ENCODE assay signal across 10 cellular contexts in genomic region chr2:215313219-215313656, GRCh38. TPM values are rescaled to one million over a fixed set of nuclear protein-coding genes. Genes with fewer than 3 reads are reported as not detected.
A peak's percentile ranks its signal among the peaks of the same experiment; 100 is the strongest.
DNase-seq lines count a peak whose midpoint lies in the region; ATAC-seq and TF ChIP-seq lines count a peak whose summit lies in the region.
"Had no signal": no experiment of that assay in that cellular context is flagged by ENCODE, and none has a peak within 500 bp of the region (broad histone marks: within the 10 kb centered on the region; RNA-seq: fewer than 3 reads in every experiment).

No MANE protein-coding gene starts in this region.

- peak overlapping the region; percentile 93 for H3K4me3 Mint-ChIP-seq in activated CD4-positive, alpha-beta T cell treated with anti-CD3 and anti-CD28 coated beads, Interleukin-2, amount 10 ng/mL, durations not matched to agents 7 days and 5 days

- H3K4me3 ChIP-seq in NT2/D1 (ENCODE audit: insufficient read length, low read depth), result peak overlapping the region; percentile 87
- H3K4me3 ChIP-seq in ectodermal cell (ENCODE audit: insufficient read depth, low read depth, low read length), result peak overlapping the region; percentile 52
- no peak overlapping the region for H3K4me3 ChIP-seq in tibial nerve

- H3K27me3 ChIP-seq in NT2/D1 (ENCODE audit: insufficient read depth, insufficient read length) (no peaks in the 10 kb centered on the region), ectodermal cell (ENCODE audit: control insufficient read depth, insufficient read depth, low read length, poor library complexity, severe bottlenecking) (no peaks in the 10 kb centered on the region), tibial nerve (no peaks in the 10 kb centered on the region)
- H3K27me3 ChIP-seq: right atrium auricular region had no signal

- H3K4me1 ChIP-seq in NT2/D1 (ENCODE audit: insufficient read depth, insufficient read length) (no peaks in the 10 kb centered on the region), ectodermal cell (ENCODE audit: control insufficient read depth, insufficient read depth, low read length) (peaks cover 7% of the 10 kb centered on the region), tibial nerve (peaks cover 0 to 23% (median 8%) of the 10 kb centered on the region in 4 donors)

- H3K36me3 Mint-ChIP-seq in activated CD4-positive, alpha-beta T cell treated with anti-CD3 and anti-CD28 coated beads, Interleukin-2, amount 10 ng/mL, durations not matched to agents 7 days and 5 days (ENCODE audit: low read depth), result peaks cover 35% of the 10 kb centered on the region

- no peak overlapping the region for H3K27ac ChIP-seq in ectodermal cell (ENCODE audit: insufficient read depth, low read depth, low read length, poor library complexity, severe bottlenecking)
- H3K27ac ChIP-seq in tibial nerve, result peak overlapping the region in 2 of 4 donors; percentile 1 to 92

- POLR2A ChIA-PET in activated CD4-positive, alpha-beta T cell treated with anti-CD3 and anti-CD28 coated beads, Interleukin-2, amount 10 ng/mL, durations not matched to agents 7 days and 5 days (lab: Charles Lee), result no interaction called here

- TF ChIP-seq EP300 in tibial nerve (IDR thresholded peaks at IDR 0.05), result no peak

- H3K27me3 Mint-ChIP-seq in activated CD4-positive, alpha-beta T cell treated with anti-CD3 and anti-CD28 coated beads, Interleukin-2, amount 10 ng/mL, durations not matched to agents 7 days and 5 days, result no peaks in the 10 kb centered on the region

- H3K27ac Mint-ChIP-seq in activated CD4-positive, alpha-beta T cell treated with anti-CD3 and anti-CD28 coated beads, Interleukin-2, amount 10 ng/mL, durations not matched to agents 7 days and 5 days, result peak overlapping the region; percentile 96

- H3K9ac ChIP-seq in NT2/D1 (ENCODE audit: insufficient read length, low read depth), result peak overlapping the region; percentile 96

- peaks cover 43% of the 10 kb centered on the region for H3K4me1 Mint-ChIP-seq in activated CD4-positive, alpha-beta T cell treated with anti-CD3 and anti-CD28 coated beads, Interleukin-2, amount 10 ng/mL, durations not matched to agents 7 days and 5 days

- 93 to 95% methylated on average over 4 of the region's 4 CpGs for WGBS in ectodermal cell, 2 experiments
- whole genome bisulfite sequencing in tibial nerve, 2 donors, result 88 to 90% methylated on average over 4 of the region's 4 CpGs

- TF ChIP-seq CTCF in omental fat pad (IDR thresholded peaks at IDR 0.05) (no peak), tibial nerve (IDR thresholded peaks at IDR 0.05) (no peak)

- no peak for TF ChIP-seq POLR2A in tibial nerve (IDR thresholded peaks at IDR 0.05)

- no peaks in the 10 kb centered on the region for H3K9me3 Mint-ChIP-seq in activated CD4-positive, alpha-beta T cell treated with anti-CD3 and anti-CD28 coated beads, Interleukin-2, amount 10 ng/mL, durations not matched to agents 7 days and 5 days

- H3K9me3 ChIP-seq in NT2/D1 (ENCODE audit: insufficient read depth, low read length) (no peaks in the 10 kb centered on the region), ectodermal cell (ENCODE audit: control insufficient read depth, low read length) (no peaks in the 10 kb centered on the region), tibial nerve (no peaks in the 10 kb centered on the region)
- H3K9me3 ChIP-seq: right atrium auricular region had no signal

- peaks cover 58% of the 10 kb centered on the region for H3K36me3 ChIP-seq in NT2/D1 (ENCODE audit: insufficient read depth, insufficient read length, low read length)
- peaks cover 15% of the 10 kb centered on the region for H3K36me3 ChIP-seq in ectodermal cell (ENCODE audit: control insufficient read depth, insufficient read depth, low read length)
- peaks cover 0 to 24% (median 0%) of the 10 kb centered on the region in 3 donors for H3K36me3 ChIP-seq in tibial nerve

- ATAC-seq in omental fat pad (ENCODE audit: low FRiP score), result no peak
- ATAC-seq: activated CD4-positive, CD25-positive, alpha-beta regulatory T cell treated with anti-CD3 and anti-CD28 coated beads, Interleukin-2, amount 50 U/mL, for 24 hours had no signal

- CTCF ChIA-PET in activated CD4-positive, alpha-beta T cell treated with anti-CD3 and anti-CD28 coated beads, Interleukin-2, amount 10 ng/mL, durations not matched to agents 7 days and 5 days (lab: Charles Lee), result no interaction called here

- no peak for DNase-seq in activated CD4-positive, alpha-beta T cell treated with anti-CD3 and anti-CD28 coated beads, Interleukin-2, amount 10 ng/mL, durations not matched to agents 7 days and 5 days
- no peak for DNase-seq in activated CD4-positive, alpha-beta T cell treated with anti-CD3 and anti-CD28 coated beads, Interleukin-2, amount 50 U/mL, for 4 hours
- DNase-seq in NT2/D1 (ENCODE audit: low read depth, low spot score), result no peak
- DNase-seq in renal cortical epithelial cell (ENCODE audit: low read depth), result peak; percentile 38
- DNase-seq in omental fat pad (ENCODE audit: low spot score), result no peak
- DNase-seq in tibial nerve (ENCODE audit: low spot score in 2 of 2), result no peak
- no peak for DNase-seq in epidermal melanocyte (ENCODE audit: insufficient read length, low spot score)

RNA-seq across cellular contexts. Expression of gene ATIC, which starts 1.4 kb away (rescaled TPM):
- 100 to 1,000 TPM; 143 to 179 TPM for total RNA-seq in activated CD4-positive, alpha-beta T cell treated with anti-CD3 and anti-CD28 coated beads, Interleukin-2, amount 10 ng/mL, durations not matched to agents 7 days and 5 days
- 249 TPM for polyA plus RNA-seq in ectodermal cell (2013, experiment 1 of 4)
- 248 TPM for polyA plus RNA-seq in ectodermal cell (2013, experiment 2 of 4)
- 150 TPM for polyA plus RNA-seq in ectodermal cell (2013, experiment 3 of 4)
- polyA plus RNA-seq in ectodermal cell (2013, experiment 4 of 4), result 158 TPM
- total RNA-seq in renal cortical epithelial cell, result 32.0 and 90.1 TPM in 2 replicates
- 10 to 100 TPM; 28.2 to 62.1 (median 35.9) TPM for total RNA-seq in omental fat pad
- 10 to 100 TPM; 31.6 to 64.5 (median 44.9) TPM for total RNA-seq in tibial nerve

Comparison
In these comparisons a context has a peak if more than half of its experiments do, and no peak if none do; other contexts are left out.
1. H3K4me3 ChIP-seq: peak in NT2/D1 (single experiment) and ectodermal cell (single experiment); none in tibial nerve (0 of 4).